Comparison of ENCODE assay signal across 19 cellular contexts in genomic region chr17:45645330-45645729, GRCh38.
DNase-seq lines count a peak whose midpoint lies in the region; ATAC-seq and TF ChIP-seq lines count a peak whose summit lies in the region.
"Had no signal": no experiment of that assay in that cellular context is flagged by ENCODE, and none has a peak within 500 bp of the region (broad histone marks: within the 10 kb centered on the region; RNA-seq: fewer than 3 reads in every experiment).

No MANE protein-coding gene starts in this region.

- peaks cover 8% of the 10 kb centered on the region for H4K20me1 ChIP-seq in osteoblast (ENCODE audit: insufficient read depth, low read length)

- TF ChIP-seq CTCF in osteoblast (IDR thresholded peaks at IDR 0.05; ENCODE audit: extremely low read depth, low read depth, low read length), result no peak

- no peaks in the 10 kb centered on the region for H3K36me3 ChIP-seq in osteoblast (ENCODE audit: insufficient read depth, low read length)

- no peak overlapping the region for H3K27ac ChIP-seq in osteoblast (ENCODE audit: low read depth, low read length)
- H3K27ac ChIP-seq: GM23248 had no signal

- H3K27me3 ChIP-seq in osteoblast (ENCODE audit: insufficient read depth, low read length), result peaks cover 40% of the 10 kb centered on the region

- no peaks in the 10 kb centered on the region for H3K9me3 ChIP-seq in osteoblast (ENCODE audit: low read depth, low read length)

- H3K4me3 ChIP-seq in osteoblast (ENCODE audit: insufficient read depth, low read length), result no peak overlapping the region
- H3K4me3 ChIP-seq: GM12878, GM23248 had no signal

- H2AFZ ChIP-seq in osteoblast (ENCODE audit: low read length), result no peak overlapping the region
- H2AFZ ChIP-seq: GM23248 had no signal

- DNase-seq in D341Med (ENCODE audit: low spot score) (peak; percentile 78), NCI-H524 treated with DMSO at 0.1 percent for 48 hours (lab: John Stamatoyannopoulos, UW) (peak; percentile 92), NCI-H82 (lab: John Stamatoyannopoulos, UW) (peak; percentile 97), osteoblast (ENCODE audit: insufficient read length, low spot score, missing footprints) (peak; percentile 37), kidney tubule cell (ENCODE audit: low spot score) (no peak), NCI-H1105 treated with DMSO at 0.1 percent for 48 hours (lab: John Stamatoyannopoulos, UW) (no peak), NCI-H2081 (lab: John Stamatoyannopoulos, UW) (no peak)
- DNase-seq: Calu3; CD4-positive, alpha-beta T cell; CD8-positive, alpha-beta memory T cell; DMS 273 treated with DMSO at 0.1 percent for 48 hours; DMS79; EL; GDM1; GM23248; H7; HCEC 1CT had no signal

- no peaks in the 10 kb centered on the region for H3K4me1 ChIP-seq in osteoblast (ENCODE audit: insufficient read depth, low read length)

- no peak for ATAC-seq in HG02970 (IDR thresholded peaks at IDR 0.05; ENCODE audit: low FRiP score, unreplicated experiment)
- ATAC-seq: GM12878 had no signal

- H3K79me2 ChIP-seq in osteoblast (ENCODE audit: insufficient read depth, low read length), result no peaks in the 10 kb centered on the region

- H3K4me2 ChIP-seq in osteoblast (ENCODE audit: insufficient read depth, low read length), result no peak overlapping the region

Comparison
In these comparisons a context has a peak if more than half of its experiments do, and no peak if none do; other contexts are left out.
1. DNase-seq: peak in D341Med (single experiment), NCI-H524 treated with DMSO at 0.1 percent for 48 hours (single experiment), NCI-H82 (single experiment) and osteoblast (single experiment); none in kidney tubule cell (single experiment), NCI-H1105 treated with DMSO at 0.1 percent for 48 hours (single experiment) and NCI-H2081 (0 of 2).